Comparison of ENCODE assay signal across 24 cellular contexts in the genomic region with DNA sequence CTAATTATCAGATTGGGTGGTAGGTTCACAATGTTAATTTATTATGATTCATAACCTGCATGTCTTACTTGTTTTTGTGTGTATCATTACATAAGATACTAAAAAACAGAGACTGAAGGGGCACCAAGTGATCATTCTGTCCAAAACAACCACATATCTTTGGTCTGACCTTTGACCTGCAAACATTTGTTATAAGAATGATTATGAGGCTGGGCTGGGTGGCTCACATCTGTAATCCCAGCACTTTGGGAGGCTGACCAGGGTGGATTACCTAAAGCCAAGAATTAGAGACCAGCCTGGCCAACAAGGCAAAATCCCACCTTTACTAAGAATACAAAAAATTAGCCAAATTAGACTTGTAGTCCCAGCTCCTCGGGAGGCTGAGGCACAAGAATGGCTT.
"Had no signal": no experiment of that assay in that cellular context is flagged by ENCODE, and none has a peak within 500 bp of the region (broad histone marks: within the 10 kb centered on the region; RNA-seq: fewer than 3 reads in every experiment).

No MANE protein-coding gene starts in this region.

- H3K27me3 ChIP-seq: ascending aorta, body of pancreas had no signal

- H3K4me1 Mint-ChIP-seq: WTC11 had no signal

- H3K4me3 Mint-ChIP-seq: activated CD8-positive, alpha-beta T cell treated with anti-CD3 and anti-CD28 coated beads, Interleukin-2, amount 10 ng/mL, durations not matched to agents 7 days and 5 days; activated naive CD8-positive, alpha-beta T cell treated with anti-CD3 and anti-CD28 coated beads, Interleukin-2, amount 10 ng/mL, durations not matched to agents 7 days and 5 days; T-helper 1 cell treated with Interleukin-12 subunit alpha and Interleukin-12 subunit beta and Interleukin-4 antibody, amounts not matched to agents 30 μg/mL and 1 μg/mL, for 36 hours; WTC11 had no signal

- H3K27me3 Mint-ChIP-seq: activated naive CD8-positive, alpha-beta T cell treated with anti-CD3 and anti-CD28 coated beads, Interleukin-2, amount 10 ng/mL, durations not matched to agents 7 days and 5 days had no signal

- H3K9me3 Mint-ChIP-seq: activated naive CD8-positive, alpha-beta T cell treated with anti-CD3 and anti-CD28 coated beads, Interleukin-2, amount 10 ng/mL, durations not matched to agents 7 days and 5 days; T-helper 1 cell treated with Interleukin-12 subunit alpha and Interleukin-12 subunit beta and Interleukin-4 antibody, amounts not matched to agents 30 μg/mL and 1 μg/mL, for 36 hours; WTC11 had no signal

- H3K4me1 ChIP-seq: ascending aorta had no signal

- DNase-seq: activated CD4-positive, alpha-beta T cell treated with anti-CD3 and anti-CD28 coated beads for 48 hours; activated CD4-positive, alpha-beta T cell treated with anti-CD3 and anti-CD28 coated beads, Interleukin-2, amount 50 U/mL, for 4 hours; activated CD4-positive, CD25-positive, alpha-beta regulatory T cell treated with anti-CD3 and anti-CD28 coated beads, Interleukin-2, amount 50 U/mL, for 72 hours; activated CD8-positive, alpha-beta memory T cell treated with anti-CD3 and anti-CD28 coated beads, Interleukin-2, amount 50 U/mL, for 48 hours; activated CD8-positive, alpha-beta T cell treated with anti-CD3 and anti-CD28 coated beads, Interleukin-2, amount 10 ng/mL, durations not matched to agents 7 days and 5 days; activated naive CD4-positive, alpha-beta T cell treated with anti-CD3 and anti-CD28 coated beads, Interleukin-2, amount 50 U/mL, for 16 hours; activated naive CD8-positive, alpha-beta T cell treated with anti-CD3 and anti-CD28 coated beads, Interleukin-2, amount 10 ng/mL, durations not matched to agents 7 days and 5 days; activated T-cell treated with anti-CD3 and anti-CD28 coated beads, Interleukin-2, amount 50 U/mL, for 1 hour; amniotic stem cell; body of pancreas; central memory CD4-positive, alpha-beta T cell; Kasumi-1; KBM-7; NCI-H1048; NCI-H1417 treated with DMSO at 0.1 percent for 48 hours; NCI-H1694 treated with DMSO at 0.1 percent for 48 hours; NCI-H2029 treated with DMSO at 0.1 percent for 48 hours; NCI-H524; PC-3; SHP77 treated with DMSO at 0.1 percent for 48 hours had no signal

- H3K4me3 ChIP-seq: ascending aorta, body of pancreas had no signal

- H3K27ac Mint-ChIP-seq: activated CD8-positive, alpha-beta T cell treated with anti-CD3 and anti-CD28 coated beads, Interleukin-2, amount 10 ng/mL, durations not matched to agents 7 days and 5 days; activated naive CD8-positive, alpha-beta T cell treated with anti-CD3 and anti-CD28 coated beads, Interleukin-2, amount 10 ng/mL, durations not matched to agents 7 days and 5 days; T-helper 1 cell treated with Interleukin-12 subunit alpha and Interleukin-12 subunit beta and Interleukin-4 antibody, amounts not matched to agents 30 μg/mL and 1 μg/mL, for 36 hours; WTC11 had no signal

- H3K9me3 ChIP-seq: ascending aorta, body of pancreas had no signal

- ATAC-seq: activated CD8-positive, alpha-beta T cell treated with anti-CD3 and anti-CD28 coated beads, Interleukin-2, amount 10 ng/mL, durations not matched to agents 7 days and 5 days; body of pancreas; PC-3; WTC11 had no signal

- FAIRE-seq: bronchial epithelial cell had no signal

- H3K27ac ChIP-seq: ascending aorta, body of pancreas had no signal
